9 cellular contexts compared by ENCODE assay signal in genomic region chr12:45244561-45245348, GRCh38. TPM values are rescaled to one million over a fixed set of nuclear protein-coding genes. Genes with fewer than 3 reads are reported as not detected.
DNase-seq lines count a peak whose midpoint lies in the region; ATAC-seq and TF ChIP-seq lines count a peak whose summit lies in the region.
"Had no signal": no experiment of that assay in that cellular context is flagged by ENCODE, and none has a peak within 500 bp of the region (broad histone marks: within the 10 kb centered on the region; RNA-seq: fewer than 3 reads in every experiment).

No MANE protein-coding gene starts in this region.

- DNase-seq in esophagus muscularis mucosa (ENCODE audit: extremely low spot score) (no peak), NCI-H2107 (lab: John Stamatoyannopoulos, UW) (no peak), GM19238 (ENCODE audit: insufficient read length, low spot score) (no peak)
- no peak for DNase-seq in activated naive CD4-positive, alpha-beta T cell treated with Interleukin-2 at 50 U/mL for 16 hours

- intact Hi-C loops in esophagus muscularis mucosa (cut with DNase I) = no loop called here

- H3K79me2 ChIP-seq in ACC112 (ENCODE audit: control insufficient read depth, insufficient read depth, low read length, unreplicated experiment) = peaks cover 59% of the 10 kb centered on the region

- TF ChIP-seq POLR2A in esophagus muscularis mucosa (IDR thresholded peaks at IDR 0.05; ENCODE audit: low read depth) = no peak

- TF ChIP-seq EP300 in esophagus muscularis mucosa (IDR thresholded peaks at IDR 0.05) = no peak

- H3K9me3 ChIP-seq in esophagus muscularis mucosa = no peaks in the 10 kb centered on the region
- H3K9me3 ChIP-seq in thymus (ENCODE audit: control insufficient read depth) = no peaks in the 10 kb centered on the region

- H3K27ac ChIP-seq in ACC112 (ENCODE audit: low read depth, low read length) = peak overlapping the region; percentile 65
- peak overlapping the region; percentile 2 to 93 (median 43) for H3K27ac ChIP-seq in esophagus muscularis mucosa (replicated peaks in 1 of 4)
- H3K27ac ChIP-seq in thymus (ENCODE audit: low read depth) = peak overlapping the region; percentile 43
- H3K27ac ChIP-seq: parathyroid adenoma had no signal

- peak overlapping the region; percentile 54 for H3K4me3 ChIP-seq in ACC112 (ENCODE audit: low read depth, low read length)
- peak overlapping the region in 2 of 4 donors; percentile 5 to 21 for H3K4me3 ChIP-seq in esophagus muscularis mucosa
- H3K4me3 ChIP-seq in thymus (ENCODE audit: low read length) = no peak overlapping the region

- H3K27me3 ChIP-seq in ACC112 (ENCODE audit: insufficient read depth, low read length) = no peaks in the 10 kb centered on the region
- H3K27me3 ChIP-seq in esophagus muscularis mucosa = no peaks in the 10 kb centered on the region
- H3K27me3 ChIP-seq in thymus (ENCODE audit: control insufficient read depth, insufficient read depth) = no peaks in the 10 kb centered on the region

- ATAC-seq in GM19043 (IDR thresholded peaks at IDR 0.05; ENCODE audit: low read depth, unreplicated experiment) (peak; percentile 85), HG03342 (IDR thresholded peaks at IDR 0.05; ENCODE audit: unreplicated experiment) (peak; percentile 94)

- peaks cover 13% of the 10 kb centered on the region for H3K4me1 ChIP-seq in ACC112 (ENCODE audit: control insufficient read depth, insufficient read depth, low read length, unreplicated experiment)
- peaks cover 4 to 78% (median 67%) of the 10 kb centered on the region in 4 donors for H3K4me1 ChIP-seq in esophagus muscularis mucosa
- no peaks in the 10 kb centered on the region for H3K4me1 ChIP-seq in thymus (ENCODE audit: control insufficient read depth, insufficient read depth, low read length)
- H3K4me1 ChIP-seq: parathyroid adenoma had no signal

- peak in 1 of 3 experiments; percentile 14 for TF ChIP-seq CTCF in esophagus muscularis mucosa (IDR thresholded peaks at IDR 0.05)

- 83% methylated on average over 9 of the region's 9 CpGs for WGBS in esophagus muscularis mucosa
- WGBS in thymus = 97% methylated on average over 9 of the region's 9 CpGs

- no peaks in the 10 kb centered on the region for H3K36me3 ChIP-seq in ACC112 (ENCODE audit: insufficient read depth, low read length)
- no peaks in the 10 kb centered on the region for H3K36me3 ChIP-seq in esophagus muscularis mucosa
- peaks cover 3% of the 10 kb centered on the region for H3K36me3 ChIP-seq in thymus (ENCODE audit: control insufficient read depth, insufficient read depth)

- H2AFZ ChIP-seq in ACC112 (ENCODE audit: low read length, unreplicated experiment) = peak overlapping the region; percentile 61
- H2AFZ ChIP-seq: parathyroid adenoma had no signal

RNA-seq across cellular contexts. Expression of gene ANO6, which starts 28.9 kb away (rescaled TPM):
- total RNA-seq in esophagus muscularis mucosa = 100 to 1,000 TPM; 141 to 208 (median 166) TPM
- 11.6 TPM for polyA plus RNA-seq in thymus
